In the genomic region with DNA sequence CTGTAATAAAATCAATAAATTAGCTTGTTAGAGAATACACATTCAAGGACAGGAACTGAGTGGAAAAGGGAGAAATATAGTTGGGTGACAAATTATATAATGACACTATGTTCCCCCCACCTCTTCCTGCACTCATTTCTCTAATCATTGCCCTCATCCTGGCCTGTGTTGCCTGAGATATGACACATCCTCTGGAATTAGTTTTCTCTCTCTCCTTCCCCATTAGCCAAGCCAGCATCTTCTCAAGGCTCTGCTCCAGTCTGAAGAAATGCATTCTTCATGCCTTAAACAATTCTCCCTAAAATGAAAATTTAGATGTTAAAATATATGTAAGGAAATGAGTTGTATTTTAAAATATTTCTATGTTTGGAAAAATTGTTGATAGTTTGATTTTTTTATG, we compare ENCODE assay signal across 25 cellular contexts.
"Had no signal": no experiment of that assay in that cellular context is flagged by ENCODE, and none has a peak within 500 bp of the region (broad histone marks: within the 10 kb centered on the region; RNA-seq: fewer than 3 reads in every experiment).

No MANE protein-coding gene starts in this region.

- H3K27me3 ChIP-seq: hepatocyte, ovary, right atrium auricular region, right lobe of liver, stomach, testis, thyroid gland, transverse colon, upper lobe of left lung, vagina had no signal

- H3K4me2 ChIP-seq: hepatocyte had no signal

- H3K79me2 ChIP-seq: hepatocyte had no signal

- DNase-seq: kidney; left ventricle myocardium inferior; midbrain; mucosa of descending colon; naive thymus-derived CD4-positive, alpha-beta T cell; ovary; right lobe of liver; stimulated activated CD4-positive, alpha-beta T cell treated with anti-CD3 and anti-CD28 coated beads, Interleukin-12 subunit alpha, Interleukin-12 subunit beta, amount 100 ng/mL, for 4 hours; stimulated activated CD4-positive, alpha-beta T cell treated with anti-CD3 and anti-CD28 coated beads, Interleukin-15, amount 100 ng/mL, for 24 hours; stimulated activated CD4-positive, alpha-beta T cell treated with anti-CD3 and anti-CD28 coated beads, Interleukin-2, amount 100 ng/mL, for 24 hours; stimulated activated CD4-positive, alpha-beta T cell treated with anti-CD3 and anti-CD28 coated beads, Interleukin-4, amount 100 ng/mL, for 1 hour; stimulated activated naive B cell treated with anti-CD40 and anti-IgM and Interleukin-4, amounts not matched to agents 10 μg/mL and 1 μg/mL and 100 μg/mL, for 72 hours; stimulated activated naive CD8-positive, alpha-beta T cell treated with anti-CD3 and anti-CD28 coated beads, Interleukin-15, Interleukin-2, amounts not matched to agents 100 U/mL and 50 U/mL, for 24 hours; stomach; testis; thyroid gland; transverse colon; upper lobe of left lung had no signal

- ATAC-seq: mucosa of descending colon; naive thymus-derived CD4-positive, alpha-beta T cell; natural killer cell treated with Interleukin-12 subunit alpha and Interleukin-12 subunit beta and Interleukin-15 and Interleukin-18, amount 100 ng/mL, for 72 hours; right lobe of liver; stimulated activated naive B cell treated with anti-CD40 and anti-IgM and Interleukin-4, amounts not matched to agents 10 μg/mL and 1 μg/mL and 100 μg/mL, for 72 hours; stimulated activated naive CD8-positive, alpha-beta T cell treated with anti-CD3 and anti-CD28 coated beads, Interleukin-15, Interleukin-2, amounts not matched to agents 100 U/mL and 50 U/mL, for 24 hours had no signal

- H3K4me1 ChIP-seq: left ventricle myocardium inferior, right atrium auricular region, right lobe of liver, stomach, testis, thyroid gland, transverse colon, upper lobe of left lung, vagina had no signal

- H3K27ac ChIP-seq: hepatocyte, left ventricle myocardium inferior, ovary, right atrium auricular region, right lobe of liver, skin epidermis, stomach, testis, thyroid gland, transverse colon, upper lobe of left lung, vagina had no signal

- H2AFZ ChIP-seq: hepatocyte had no signal

- H3K36me3 ChIP-seq: left ventricle myocardium inferior, ovary, right atrium auricular region, right lobe of liver, stomach, thyroid gland, transverse colon, upper lobe of left lung, vagina had no signal

- H3K4me3 ChIP-seq: hepatocyte, left ventricle myocardium inferior, lung, mucosa of descending colon, ovary, right atrium auricular region, right lobe of liver, skin epidermis, stomach, testis, thyroid gland, transverse colon, upper lobe of left lung, vagina had no signal

- H3K9me3 ChIP-seq: left ventricle myocardium inferior, mucosa of descending colon, ovary, right atrium auricular region, right lobe of liver, stomach, testis, thyroid gland, transverse colon, upper lobe of left lung, vagina had no signal

- FAIRE-seq: islet of Langerhans, kidney had no signal
